In genomic region chr21:42703936-42704335, GRCh38 we compare ENCODE assay signal across 17 cellular contexts. TPM values are rescaled to one million over a fixed set of nuclear protein-coding genes. Genes with fewer than 3 reads are reported as not detected.
"Had no signal": no experiment of that assay in that cellular context is flagged by ENCODE, and none has a peak within 500 bp of the region (broad histone marks: within the 10 kb centered on the region; RNA-seq: fewer than 3 reads in every experiment).

No MANE protein-coding gene starts in this region.

- H3K27ac ChIP-seq: body of pancreas, epithelial cell of prostate, lower lobe of right lung, tibial artery, uterus had no signal

- DNase-seq: activated B cell treated with CpG ODN at 0.5 μM for 24 hours; activated CD4-positive, alpha-beta memory T cell treated with anti-CD3 and anti-CD28 coated beads, Interleukin-2, amount 10 ng/mL, durations not matched to agents 7 days and 5 days; activated CD4-positive, alpha-beta T cell treated with anti-CD3 and anti-CD28 coated beads for 48 hours; activated CD8-positive, alpha-beta memory T cell treated with anti-CD3 and anti-CD28 coated beads, Interleukin-2, amount 10 ng/mL, durations not matched to agents 7 days and 5 days; activated naive CD4-positive, alpha-beta T cell treated with anti-CD3 and anti-CD28 coated beads for 36 hours; body of pancreas; foreskin fibroblast; left colon; lower lobe of right lung; retina; stimulated activated naive CD8-positive, alpha-beta T cell treated with anti-CD3 and anti-CD28 coated beads, Interleukin-15, Interleukin-2, amounts not matched to agents 100 U/mL and 50 U/mL, for 24 hours; substantia nigra; tibial artery; uterus had no signal

- H3K36me3 ChIP-seq: lower lobe of right lung, tibial artery, uterus had no signal

- H3K4me3 Mint-ChIP-seq: activated B cell treated with CpG ODN at 0.5 μM for 24 hours; activated CD4-positive, alpha-beta memory T cell treated with anti-CD3 and anti-CD28 coated beads, Interleukin-2, amount 10 ng/mL, durations not matched to agents 7 days and 5 days; activated CD8-positive, alpha-beta memory T cell treated with anti-CD3 and anti-CD28 coated beads, Interleukin-2, amount 10 ng/mL, durations not matched to agents 7 days and 5 days; activated naive CD4-positive, alpha-beta T cell treated with anti-CD3 and anti-CD28 coated beads for 36 hours; activated T-helper 17 cell treated with anti-CD3 and anti-CD28 coated beads, Interleukin-2, amount 50 U/mL, for 72 hours had no signal

- H3K27ac Mint-ChIP-seq: activated B cell treated with CpG ODN at 0.5 μM for 24 hours; activated CD4-positive, alpha-beta memory T cell treated with anti-CD3 and anti-CD28 coated beads, Interleukin-2, amount 10 ng/mL, durations not matched to agents 7 days and 5 days; activated CD8-positive, alpha-beta memory T cell treated with anti-CD3 and anti-CD28 coated beads, Interleukin-2, amount 10 ng/mL, durations not matched to agents 7 days and 5 days; activated naive CD4-positive, alpha-beta T cell treated with anti-CD3 and anti-CD28 coated beads for 36 hours; activated T-helper 17 cell treated with anti-CD3 and anti-CD28 coated beads, Interleukin-2, amount 50 U/mL, for 72 hours had no signal

- H3K36me3 Mint-ChIP-seq: activated CD8-positive, alpha-beta memory T cell treated with anti-CD3 and anti-CD28 coated beads, Interleukin-2, amount 10 ng/mL, durations not matched to agents 7 days and 5 days had no signal

- H3K9me3 Mint-ChIP-seq: activated B cell treated with CpG ODN at 0.5 μM for 24 hours; activated CD4-positive, alpha-beta memory T cell treated with anti-CD3 and anti-CD28 coated beads, Interleukin-2, amount 10 ng/mL, durations not matched to agents 7 days and 5 days; activated naive CD4-positive, alpha-beta T cell treated with anti-CD3 and anti-CD28 coated beads for 36 hours; activated T-helper 17 cell treated with anti-CD3 and anti-CD28 coated beads, Interleukin-2, amount 50 U/mL, for 72 hours had no signal

- H3K4me1 ChIP-seq: body of pancreas, lower lobe of right lung, tibial artery, uterus had no signal

- ATAC-seq: activated CD8-positive, alpha-beta memory T cell treated with anti-CD3 and anti-CD28 coated beads, Interleukin-2, amount 10 ng/mL, durations not matched to agents 7 days and 5 days; activated T-helper 17 cell treated with anti-CD3 and anti-CD28 coated beads, Interleukin-2, amount 50 U/mL, for 72 hours; body of pancreas; left colon; lower lobe of right lung; stimulated activated naive CD8-positive, alpha-beta T cell treated with anti-CD3 and anti-CD28 coated beads, Interleukin-15, Interleukin-2, amounts not matched to agents 100 U/mL and 50 U/mL, for 24 hours had no signal

- H3K27me3 Mint-ChIP-seq: activated T-helper 17 cell treated with anti-CD3 and anti-CD28 coated beads, Interleukin-2, amount 50 U/mL, for 72 hours had no signal

- H3K4me1 Mint-ChIP-seq: activated B cell treated with CpG ODN at 0.5 μM for 24 hours; activated CD4-positive, alpha-beta memory T cell treated with anti-CD3 and anti-CD28 coated beads, Interleukin-2, amount 10 ng/mL, durations not matched to agents 7 days and 5 days; activated CD8-positive, alpha-beta memory T cell treated with anti-CD3 and anti-CD28 coated beads, Interleukin-2, amount 10 ng/mL, durations not matched to agents 7 days and 5 days; activated T-helper 17 cell treated with anti-CD3 and anti-CD28 coated beads, Interleukin-2, amount 50 U/mL, for 72 hours had no signal

- H3K9me3 ChIP-seq: lower lobe of right lung, tibial artery, uterus had no signal

- H3K4me3 ChIP-seq: body of pancreas, lower lobe of right lung, tibial artery, uterus had no signal

- H3K27me3 ChIP-seq: body of pancreas, uterus had no signal

RNA-seq across cellular contexts. Expression of gene PDE9A, which starts 50.5 kb away (rescaled TPM):
- total RNA-seq: myocyte had no signal
